22 cellular contexts compared by ENCODE assay signal in genomic region chr10:113992601-113993011, GRCh38. TPM values are rescaled to one million over a fixed set of nuclear protein-coding genes. Genes with fewer than 3 reads are reported as not detected.
DNase-seq lines count a peak whose midpoint lies in the region; ATAC-seq and TF ChIP-seq lines count a peak whose summit lies in the region.
"Had no signal": no experiment of that assay in that cellular context is flagged by ENCODE, and none has a peak within 500 bp of the region (broad histone marks: within the 10 kb centered on the region; RNA-seq: fewer than 3 reads in every experiment).

No MANE protein-coding gene starts in this region.

- ATAC-seq in left cardiac atrium (peak; percentile 51 to 59), HG03469 (IDR thresholded peaks at IDR 0.05; ENCODE audit: unreplicated experiment) (no peak), GM18498 (IDR thresholded peaks at IDR 0.05; ENCODE audit: unreplicated experiment) (no peak), GM21447 (IDR thresholded peaks at IDR 0.05; ENCODE audit: unreplicated experiment) (no peak)
- no peak for ATAC-seq in stimulated activated naive B cell treated with anti-CD40 and anti-IgM and Interleukin-4, amounts not matched to agents 10 μg/mL and 1 μg/mL and 100 μg/mL, for 72 hours (replicated peaks)
- ATAC-seq: activated CD8-positive, alpha-beta T cell treated with anti-CD3 and anti-CD28 coated beads, Interleukin-2, amount 10 ng/mL, durations not matched to agents 7 days and 5 days; activated T-cell treated with anti-CD3 and anti-CD28 coated beads, Interleukin-2, amount 50 U/mL, for 4 hours; body of pancreas; WTC11 had no signal

- no peak overlapping the region for H3K4me3 ChIP-seq in suprapubic skin
- H3K4me3 ChIP-seq: body of pancreas had no signal

- H3K27ac Mint-ChIP-seq in stimulated activated naive B cell treated with anti-CD40 and anti-IgM and Interleukin-4, amounts not matched to agents 10 μg/mL and 1 μg/mL and 100 μg/mL, for 72 hours, result peak overlapping the region; percentile 60
- H3K27ac Mint-ChIP-seq: activated CD8-positive, alpha-beta T cell treated with anti-CD3 and anti-CD28 coated beads, Interleukin-2, amount 10 ng/mL, durations not matched to agents 7 days and 5 days; activated naive CD4-positive, alpha-beta T cell treated with anti-CD3 and anti-CD28 coated beads, Interleukin-2, amount 50 U/mL, for 24 hours; B cell; IgD-negative memory B cell; T-helper 1 cell treated with Interleukin-12 subunit alpha and Interleukin-12 subunit beta and Interleukin-4 antibody, amounts not matched to agents 30 μg/mL and 1 μg/mL, for 36 hours; WTC11 had no signal

- H3K4me1 Mint-ChIP-seq in stimulated activated naive B cell treated with anti-CD40 and anti-IgM and Interleukin-4, amounts not matched to agents 10 μg/mL and 1 μg/mL and 100 μg/mL, for 72 hours, result peaks cover 12 to 21% of the 10 kb centered on the region in 2 donors

- no peak for TF ChIP-seq POLR2A in suprapubic skin (IDR thresholded peaks at IDR 0.05)

- H3K4me1 ChIP-seq in suprapubic skin, result peaks cover 16% of the 10 kb centered on the region

- H3K36me3 Mint-ChIP-seq in stimulated activated naive B cell treated with anti-CD40 and anti-IgM and Interleukin-4, amounts not matched to agents 10 μg/mL and 1 μg/mL and 100 μg/mL, for 72 hours, result peaks cover 6 to 7% of the 10 kb centered on the region in 2 donors
- H3K36me3 Mint-ChIP-seq: IgD-negative memory B cell, WTC11 had no signal

- intact Hi-C loops in left cardiac atrium (cut with DNase I), result no loop called here

- no peak overlapping the region for H3K27ac ChIP-seq in suprapubic skin
- H3K27ac ChIP-seq: body of pancreas had no signal

- peak; percentile 33 for DNase-seq in GM03348 (ENCODE audit: low spot score)
- peak; percentile 3 for DNase-seq in RKO (ENCODE audit: low spot score)
- DNase-seq in left cardiac atrium, result peak; percentile 32
- DNase-seq in stimulated activated naive B cell treated with anti-CD40 and anti-IgM and Interleukin-4, amounts not matched to agents 10 μg/mL and 1 μg/mL and 100 μg/mL, for 72 hours, result no peak
- DNase-seq in suprapubic skin (ENCODE audit: low spot score in 2 of 2), result no peak
- DNase-seq: activated CD8-positive, alpha-beta T cell treated with anti-CD3 and anti-CD28 coated beads, Interleukin-2, amount 10 ng/mL, durations not matched to agents 7 days and 5 days; activated T-cell treated with anti-CD3 and anti-CD28 coated beads, Interleukin-2, amount 50 U/mL, for 4 hours; cortex of kidney; NCI-H2029; NCI-H446 treated with DMSO at 0.1 percent for 48 hours; SHP77; stimulated activated CD4-positive, alpha-beta T cell treated with anti-CD3 and anti-CD28 coated beads, Interleukin-2, amount 100 ng/mL, for 48 hours had no signal

- H3K36me3 ChIP-seq in suprapubic skin, result no peaks in the 10 kb centered on the region

- H3K9me3 ChIP-seq in suprapubic skin, result no peaks in the 10 kb centered on the region
- H3K9me3 ChIP-seq: body of pancreas had no signal

- H3K27me3 Mint-ChIP-seq in stimulated activated naive B cell treated with anti-CD40 and anti-IgM and Interleukin-4, amounts not matched to agents 10 μg/mL and 1 μg/mL and 100 μg/mL, for 72 hours, result peaks cover 9 to 24% of the 10 kb centered on the region in 2 donors

- H3K27me3 ChIP-seq in suprapubic skin, result no peaks in the 10 kb centered on the region
- H3K27me3 ChIP-seq: body of pancreas had no signal

- no peak for TF ChIP-seq CTCF in suprapubic skin (IDR thresholded peaks at IDR 0.05)

- 29% methylated on average over 6 of the region's 6 CpGs for WGBS in suprapubic skin

- no peak for TF ChIP-seq EP300 in suprapubic skin (IDR thresholded peaks at IDR 0.05)

- H3K9me3 Mint-ChIP-seq in stimulated activated naive B cell treated with anti-CD40 and anti-IgM and Interleukin-4, amounts not matched to agents 10 μg/mL and 1 μg/mL and 100 μg/mL, for 72 hours, result peaks cover 6 to 11% of the 10 kb centered on the region in 2 donors

- no peak overlapping the region for H3K4me3 Mint-ChIP-seq in stimulated activated naive B cell treated with anti-CD40 and anti-IgM and Interleukin-4, amounts not matched to agents 10 μg/mL and 1 μg/mL and 100 μg/mL, for 72 hours
- H3K4me3 Mint-ChIP-seq: activated CD8-positive, alpha-beta T cell treated with anti-CD3 and anti-CD28 coated beads, Interleukin-2, amount 10 ng/mL, durations not matched to agents 7 days and 5 days; activated naive CD4-positive, alpha-beta T cell treated with anti-CD3 and anti-CD28 coated beads, Interleukin-2, amount 50 U/mL, for 24 hours; activated T-cell treated with anti-CD3 and anti-CD28 coated beads, Interleukin-2, amount 50 U/mL, for 4 hours; B cell; T-helper 1 cell treated with Interleukin-12 subunit alpha and Interleukin-12 subunit beta and Interleukin-4 antibody, amounts not matched to agents 30 μg/mL and 1 μg/mL, for 36 hours; WTC11 had no signal

RNA-seq across cellular contexts. Expression of gene ADRB1, which starts 51.1 kb away (rescaled TPM):
- total RNA-seq in left cardiac atrium, result 10 to 100 TPM; 53.0 to 60.9 TPM
- total RNA-seq in suprapubic skin, result 1 to 10 TPM in 3 of 4 donors, under 1 TPM in 1; 0.56 to 1.4 (median 1.1) TPM
- total RNA-seq: B cell, osteoblast had no signal

Comparison
In these comparisons a context has a peak if more than half of its experiments do, and no peak if none do; other contexts are left out.
1. DNase-seq: peak in GM03348 (single experiment), RKO (single experiment) and left cardiac atrium (single experiment); none in stimulated activated naive B cell treated with anti-CD40 and anti-IgM and Interleukin-4, amounts not matched to agents 10 μg/mL and 1 μg/mL and 100 μg/mL, for 72 hours (single experiment) and suprapubic skin (0 of 2).
2. ATAC-seq: peak in left cardiac atrium (2 of 2); none in stimulated activated naive B cell treated with anti-CD40 and anti-IgM and Interleukin-4, amounts not matched to agents 10 μg/mL and 1 μg/mL and 100 μg/mL, for 72 hours (0 of 2), HG03469 (single experiment), GM18498 (single experiment) and GM21447 (single experiment).
3. RNA of gene ADRB1, which starts 51.1 kb away (total RNA-seq): 53.0 to 60.9 TPM in left cardiac atrium; 0.56 to 1.4 TPM in suprapubic skin; every median in the first group is over 10 times any median in the second.